28 cellular contexts compared by ENCODE assay signal in the genomic region with DNA sequence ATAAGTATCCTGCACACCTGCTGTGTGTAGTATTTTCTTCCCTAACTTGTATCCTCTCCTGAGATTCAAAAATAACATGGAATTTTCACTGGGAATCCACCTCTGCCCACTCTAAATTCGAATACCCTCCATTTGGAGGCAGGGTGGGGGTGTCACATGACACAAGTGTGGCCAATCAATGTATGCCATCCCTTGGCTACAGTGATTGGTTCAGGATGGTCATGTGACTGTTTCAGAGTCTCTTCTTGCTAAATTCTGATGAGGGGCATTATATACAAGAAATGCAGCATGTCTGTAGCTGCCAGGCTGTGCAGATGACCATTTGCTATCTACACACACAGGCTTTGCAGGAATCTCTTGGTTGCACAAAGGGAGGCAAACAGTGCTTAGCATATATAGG.
DNase-seq lines count a peak whose midpoint lies in the region; ATAC-seq, FAIRE-seq and TF ChIP-seq lines count a peak whose summit lies in the region.
"Had no signal": no experiment of that assay in that cellular context is flagged by ENCODE, and none has a peak within 500 bp of the region (broad histone marks: within the 10 kb centered on the region; RNA-seq: fewer than 3 reads in every experiment).

No MANE protein-coding gene starts in this region.

- H2AFZ ChIP-seq in K562 (ENCODE audit: low read depth, low read length) (no peak overlapping the region), H9 (ENCODE audit: low read length) (no peak overlapping the region)
- H2AFZ ChIP-seq: GM23248 had no signal

- H2BK120ac ChIP-seq in H9 (ENCODE audit: low read depth, low read length, poor library complexity, severe bottlenecking) = no peak overlapping the region

- H3K4me1 ChIP-seq in K562 (replicated peaks in 1 of 2; ENCODE audit: control insufficient read depth in 2 of 2, insufficient read depth in 2 of 2, low read length in 2 of 2) = no peaks in the 10 kb centered on the region
- H3K4me1 ChIP-seq in H9 (ENCODE audit: insufficient read depth, low read length) = no peaks in the 10 kb centered on the region
- no peaks in the 10 kb centered on the region for H3K4me1 ChIP-seq in prostate gland (replicated peaks)
- H3K4me1 ChIP-seq: BE2C; BLaER1 treated with 17β-estradiol and CSF1 and Interleukin-3, amounts not matched to agents 10 nM and 100 nM had no signal

- no peak for FAIRE-seq in K562 (lab: Jason Lieb, UNC)
- FAIRE-seq: A204.1, D721Med, GM12878, GM19239, H1 had no signal

- ATAC-seq in K562 = no peak
- ATAC-seq: GM12878, HCT116 had no signal

- TF ChIP-seq CTCF in K562 (IDR thresholded peaks at IDR 0.05 in 2 of 3, conservative IDR thresholded peaks at IDR 0.05 in 1 of 3; ENCODE audit: insufficient read depth in 2 of 3, low read depth in 1 of 3, low read length in 3 of 3) (no peak), H9 (conservative IDR thresholded peaks at IDR 0.05) (no peak), prostate gland (IDR thresholded peaks at IDR 0.05) (no peak)

- H4K91ac ChIP-seq in H9 (ENCODE audit: insufficient read length, low read depth, low read length) = no peak overlapping the region

- H3K4me3 ChIP-seq in K562 = no peak overlapping the region
- no peak overlapping the region for H3K4me3 ChIP-seq in prostate gland
- H3K4me3 ChIP-seq: BLaER1 treated with 17β-estradiol and CSF1 and Interleukin-3, amounts not matched to agents 10 nM and 100 nM; GM12878; GM23248 had no signal

- H3K9me3 ChIP-seq in K562 (replicated peaks; ENCODE audit: control insufficient read depth, insufficient read depth, low read depth, low read length) (no peaks in the 10 kb centered on the region), H9 (ENCODE audit: control insufficient read depth, low read depth, low read length) (no peaks in the 10 kb centered on the region), prostate gland (no peaks in the 10 kb centered on the region)
- H3K9me3 ChIP-seq: BE2C; BLaER1 treated with 17β-estradiol and CSF1 and Interleukin-3, amounts not matched to agents 10 nM and 100 nM had no signal

- no peaks in the 10 kb centered on the region; a peak in 1 of 5 replicates for H3K9me3 Mint-ChIP-seq in H9

- no peaks in the 10 kb centered on the region for H3K79me1 ChIP-seq in H9 (ENCODE audit: insufficient read depth, low read depth, low read length, poor library complexity, severe bottlenecking)

- no peak overlapping the region for H2BK20ac ChIP-seq in H9 (ENCODE audit: low read depth, low read length, poor library complexity, severe bottlenecking)

- H3K27ac ChIP-seq in K562 (ENCODE audit: extremely low read depth, low read depth, low read length) (no peak overlapping the region), H9 (ENCODE audit: insufficient read length, low read depth, low read length) (no peak overlapping the region), prostate gland (no peak overlapping the region)
- H3K27ac ChIP-seq: 22Rv1; BLaER1 treated with 17β-estradiol and CSF1 and Interleukin-3, amounts not matched to agents 10 nM and 100 nM; GM23248 had no signal

- no TSS peak for BruUV-seq in K562 (replicated peaks; lab: Mats Ljungman, UMichigan)

- no peak overlapping the region for H2BK5ac ChIP-seq in H9 (ENCODE audit: insufficient read length, low read length)

- H3K27me3 ChIP-seq in K562 (ENCODE audit: control insufficient read depth in 2 of 2, insufficient read depth in 2 of 2, low read length in 2 of 2) (no peaks in the 10 kb centered on the region), H9 (ENCODE audit: insufficient read depth, low read length) (no peaks in the 10 kb centered on the region), prostate gland (replicated peaks; ENCODE audit: insufficient read depth) (no peaks in the 10 kb centered on the region)
- H3K27me3 ChIP-seq: BE2C; BLaER1 treated with 17β-estradiol and CSF1 and Interleukin-3, amounts not matched to agents 10 nM and 100 nM had no signal

- in situ Hi-C loops in K562 (cut with MboI) = no loop called here

- H3K79me2 ChIP-seq in K562 (ENCODE audit: control insufficient read depth, insufficient read depth, low read length) (no peaks in the 10 kb centered on the region), H9 (ENCODE audit: insufficient read depth, low read length) (no peaks in the 10 kb centered on the region)

- no peak for TF ChIP-seq EP300 in K562 (IDR thresholded peaks at IDR 0.05; ENCODE audit: low read length)

- H3K18ac ChIP-seq in H9 (ENCODE audit: insufficient read length, low read depth, low read length) = no peak overlapping the region

- no peak overlapping the region for H2BK12ac ChIP-seq in H9 (ENCODE audit: insufficient read length, low read depth, low read length)

- no peak overlapping the region for H3K4me3 Mint-ChIP-seq in H9
- H3K4me3 Mint-ChIP-seq: CD14-positive monocyte; CD4-positive, alpha-beta T cell; CD8-positive, alpha-beta memory T cell had no signal

- no peak overlapping the region for H3K27ac Mint-ChIP-seq in H9
- H3K27ac Mint-ChIP-seq: CD14-positive monocyte; CD4-positive, alpha-beta T cell; CD8-positive, alpha-beta memory T cell had no signal

- H3K9me1 ChIP-seq in K562 (ENCODE audit: control insufficient read depth, insufficient read depth, low read length) = no peaks in the 10 kb centered on the region

- no peak overlapping the region for H3K56ac ChIP-seq in H9 (ENCODE audit: insufficient read length, low read depth, low read length)

- CTCF ChIA-PET in K562 (lab: Yijun Ruan, JAX; ENCODE audit: low intra/inter-chr PET ratio) = no interaction called here

- H4K8ac ChIP-seq in H9 (replicated peaks; ENCODE audit: insufficient read length, low read depth, low read length) = no peak overlapping the region

- no peak overlapping the region for H3T11ph ChIP-seq in H9 (ENCODE audit: low read length)

- DNase-seq in NCI-H82 (lab: John Stamatoyannopoulos, UW) (peak; percentile 4), NCI-H82 treated with DMSO at 0.1 percent for 48 hours (lab: John Stamatoyannopoulos, UW; ENCODE audit: unreplicated experiment) (no peak), NAMALWA (ENCODE audit: low spot score) (peak; percentile 59), K562 (ENCODE audit: extremely low read depth in 1 of 4, low spot score in 3 of 4) (peak in 1 of 4 experiments; percentile 11), islet precursor cell (peak; percentile 22), H9 (no peak), NCI-H345 treated with DMSO at 0.1 percent for 48 hours (lab: John Stamatoyannopoulos, UW; ENCODE audit: unreplicated experiment) (no peak), prostate gland (ENCODE audit: low spot score) (no peak)
- DNase-seq: ACHN; AML-193; BE2C; CD4-positive, alpha-beta T cell; CD8-positive, alpha-beta memory T cell; DMS 273 treated with DMSO at 0.1 percent for 48 hours; DMS79; EL; GDM1; GM23248; H7 had no signal

- no peaks in the 10 kb centered on the region for H3K36me3 Mint-ChIP-seq in H9 (ENCODE audit: insufficient read depth in 1 of 3, low read depth in 3 of 3)
- H3K36me3 Mint-ChIP-seq: CD14-positive monocyte; CD8-positive, alpha-beta memory T cell had no signal

- no peak overlapping the region for H3K4ac ChIP-seq in H9 (ENCODE audit: low read depth, low read length)

- 0% methylated on average over 1 of the region's 1 CpG for WGBS in K562 (ENCODE audit: insufficient coverage, low coverage, missing lambda C conversion rate)
- no CpG with 5 or more reads among the region's 1 CpG for WGBS in H9 (ENCODE audit: extremely low coverage, insufficient read length, low lambda C conversion rate)
- WGBS in prostate gland = 35% methylated on average over 1 of the region's 1 CpG

- H3K23me2 ChIP-seq in H9 (ENCODE audit: insufficient read length, low read depth, low read length, poor library complexity, severe bottlenecking) = no peaks in the 10 kb centered on the region

- no peaks in the 10 kb centered on the region for H3K36me3 ChIP-seq in K562 (ENCODE audit: control insufficient read depth, insufficient read depth, low read length)
- H3K36me3 ChIP-seq in prostate gland = no peaks in the 10 kb centered on the region
- H3K36me3 ChIP-seq: BE2C; BLaER1 treated with 17β-estradiol and CSF1 and Interleukin-3, amounts not matched to agents 10 nM and 100 nM had no signal

- intact Hi-C loops in K562 (cut with micrococcal nuclease) = no loop called here
- intact Hi-C loops in prostate gland (cut with DNase I) = no loop called here

- H4K20me1 ChIP-seq in K562 (replicated peaks; ENCODE audit: control insufficient read depth, insufficient read depth, low read length) (no peaks in the 10 kb centered on the region), H9 (ENCODE audit: control insufficient read depth, insufficient read depth, insufficient read length) (no peaks in the 10 kb centered on the region)
- H4K20me1 ChIP-seq: BLaER1 treated with 17β-estradiol and CSF1 and Interleukin-3, amounts not matched to agents 10 nM and 100 nM had no signal

- no peak for TF ChIP-seq POLR2A in K562 (conservative IDR thresholded peaks at IDR 0.05)
- no peak for TF ChIP-seq POLR2A in prostate gland (IDR thresholded peaks at IDR 0.05)

- no peak overlapping the region for H3K23ac ChIP-seq in H9 (ENCODE audit: insufficient read length, low read depth, low read length)

- no peak overlapping the region for H3K14ac ChIP-seq in H9 (ENCODE audit: insufficient read depth, low read length)

- H3K9ac ChIP-seq in K562 (ENCODE audit: insufficient read depth in 1 of 2, low read depth in 2 of 2, low read length in 2 of 2) = no peak overlapping the region
- no peak overlapping the region for H3K9ac ChIP-seq in H9 (ENCODE audit: extremely low read depth, insufficient read length, low read length)
- H3K9ac ChIP-seq: BLaER1 treated with 17β-estradiol and CSF1 and Interleukin-3, amounts not matched to agents 10 nM and 100 nM; GM23248 had no signal

- H3K4me1 Mint-ChIP-seq in H9 = no peaks in the 10 kb centered on the region
- H3K4me1 Mint-ChIP-seq: CD14-positive monocyte; CD8-positive, alpha-beta memory T cell had no signal

- TF ChIP-seq RAD21 in K562 (CRISPR knock-in tag; conservative IDR thresholded peaks at IDR 0.05 in 1 of 2, IDR thresholded peaks at IDR 0.05 in 1 of 2) = no peak

- H3K27me3 Mint-ChIP-seq in H9 (ENCODE audit: low read depth) = peaks cover 16% of the 10 kb centered on the region
- H3K27me3 Mint-ChIP-seq: CD4-positive, alpha-beta T cell; CD8-positive, alpha-beta memory T cell had no signal

- POLR2A ChIA-PET in K562 (lab: Yijun Ruan, JAX) = no interaction called here

- no peak overlapping the region for H3K4me2 ChIP-seq in K562 (ENCODE audit: insufficient read depth, low read length)
- H3K4me2 ChIP-seq in H9 (ENCODE audit: insufficient read depth, insufficient read length, low read length) = no peak overlapping the region
- H3K4me2 ChIP-seq: BLaER1 treated with 17β-estradiol and CSF1 and Interleukin-3, amounts not matched to agents 10 nM and 100 nM had no signal

- no peak overlapping the region for H2AK5ac ChIP-seq in H9 (ENCODE audit: insufficient read length, low read length)

- H4K5ac ChIP-seq in H9 (ENCODE audit: insufficient read length, low read depth, low read length) = no peak overlapping the region

- no peak overlapping the region for H2BK15ac ChIP-seq in H9 (ENCODE audit: low read depth, low read length)

TF ChIP-seq in K562, 482 proteins besides CTCF, POLR2A, EP300 and RAD21 (continues in another document):
- TF ChIP-seq XRCC5 (IDR thresholded peaks at IDR 0.05; ENCODE audit: low read depth, low read length) (no peak), ZSCAN32 (CRISPR knock-in tag; IDR thresholded peaks at IDR 0.05) (no peak)

Comparison
In these comparisons a context has a peak if more than half of its experiments do, and no peak if none do; other contexts are left out.
1. DNase-seq: peak in NCI-H82 (single experiment), NAMALWA (single experiment) and islet precursor cell (single experiment); none in NCI-H82 treated with DMSO at 0.1 percent for 48 hours (single experiment), H9 (single experiment), NCI-H345 treated with DMSO at 0.1 percent for 48 hours (single experiment) and prostate gland (single experiment).